ENCODE assay signal across 9 cellular contexts in genomic region chr19:41691268-41691970, GRCh38. TPM values are rescaled to one million over a fixed set of nuclear protein-coding genes. Genes with fewer than 3 reads are reported as not detected.
DNase-seq lines count a peak whose midpoint lies in the region; ATAC-seq and TF ChIP-seq lines count a peak whose summit lies in the region.
"Had no signal": no experiment of that assay in that cellular context is flagged by ENCODE, and none has a peak within 500 bp of the region (broad histone marks: within the 10 kb centered on the region; RNA-seq: fewer than 3 reads in every experiment).

No MANE protein-coding gene starts in this region.

- no peaks in the 10 kb centered on the region for H3K27me3 ChIP-seq in lower lobe of right lung (ENCODE audit: low read depth)

- no peaks in the 10 kb centered on the region for H3K36me3 ChIP-seq in lower lobe of right lung

- H3K27ac ChIP-seq in lower lobe of right lung, result no peak overlapping the region

- H3K27ac Mint-ChIP-seq in activated T-cell treated with anti-CD3 and anti-CD28 coated beads, Interleukin-2, amount 50 U/mL, for 72 hours, result no peak overlapping the region

- H3K36me3 Mint-ChIP-seq in activated T-cell treated with anti-CD3 and anti-CD28 coated beads, Interleukin-2, amount 50 U/mL, for 72 hours (ENCODE audit: insufficient read depth in 2 of 2), result peaks cover 0 to 1% of the 10 kb centered on the region in 2 donors

- intact Hi-C loops in lower lobe of right lung (cut with DNase I), result no loop called here

- TF ChIP-seq CTCF in LNCAP (IDR thresholded peaks at IDR 0.05) (peak; percentile 54), lower lobe of right lung (IDR thresholded peaks at IDR 0.05) (peak; percentile 55)

- peaks cover 7% of the 10 kb centered on the region for H3K9me3 ChIP-seq in lower lobe of right lung

- DNase-seq in NCI-H2227 (lab: John Stamatoyannopoulos, UW; ENCODE audit: unreplicated experiment) (peak; percentile 45), NCI-H2227 treated with DMSO at 0.1 percent for 48 hours (lab: John Stamatoyannopoulos, UW) (no peak), lower lobe of right lung (no peak), glomerular visceral epithelial cell (ENCODE audit: extremely low spot score) (no peak)
- DNase-seq in activated T-cell treated with anti-CD3 and anti-CD28 coated beads, Interleukin-2, amount 50 U/mL, for 72 hours, result peak; percentile 33 to 47
- DNase-seq in activated effector memory CD4-positive, alpha-beta T cell treated with Interleukin-2 at 50 U/mL for 16 hours, result no peak

- peak in 1 of 2 donors; percentile 47 for ATAC-seq in activated T-cell treated with anti-CD3 and anti-CD28 coated beads, Interleukin-2, amount 50 U/mL, for 72 hours (replicated peaks in 1 of 2)
- ATAC-seq in lower lobe of right lung, result peak; percentile 50 to 62
- ATAC-seq in HG03342 (IDR thresholded peaks at IDR 0.05; ENCODE audit: unreplicated experiment), result no peak
- ATAC-seq: naive thymus-derived CD4-positive, alpha-beta T cell had no signal

- no peaks in the 10 kb centered on the region for H3K4me1 ChIP-seq in lower lobe of right lung

- no peak overlapping the region for H3K4me3 Mint-ChIP-seq in activated T-cell treated with anti-CD3 and anti-CD28 coated beads, Interleukin-2, amount 50 U/mL, for 72 hours

- no peak overlapping the region for H3K4me3 ChIP-seq in lower lobe of right lung

- H3K27me3 Mint-ChIP-seq in activated T-cell treated with anti-CD3 and anti-CD28 coated beads, Interleukin-2, amount 50 U/mL, for 72 hours (ENCODE audit: low read depth), result peaks cover 49% of the 10 kb centered on the region

- no peaks in the 10 kb centered on the region for H3K4me1 Mint-ChIP-seq in activated T-cell treated with anti-CD3 and anti-CD28 coated beads, Interleukin-2, amount 50 U/mL, for 72 hours (ENCODE audit: low read depth)

- no peaks in the 10 kb centered on the region for H3K9me3 Mint-ChIP-seq in activated T-cell treated with anti-CD3 and anti-CD28 coated beads, Interleukin-2, amount 50 U/mL, for 72 hours

RNA-seq across cellular contexts. Expression of gene CEACAM7, which starts 3.3 kb away (rescaled TPM):
- not detected for total RNA-seq in activated T-cell treated with anti-CD3 and anti-CD28 coated beads, Interleukin-2, amount 50 U/mL, for 72 hours
- not detected for total RNA-seq in lower lobe of right lung
- total RNA-seq: naive thymus-derived CD4-positive, alpha-beta T cell had no signal

RNA-seq across cellular contexts. Expression of gene CEACAM5, which starts 17.0 kb away (rescaled TPM):
- total RNA-seq in activated T-cell treated with anti-CD3 and anti-CD28 coated beads, Interleukin-2, amount 50 U/mL, for 72 hours, result not detected
- 99.7 TPM for total RNA-seq in lower lobe of right lung
- total RNA-seq: naive thymus-derived CD4-positive, alpha-beta T cell had no signal

Comparison
In these comparisons a context has a peak if more than half of its experiments do, and no peak if none do; other contexts are left out.
1. DNase-seq: peak in NCI-H2227 (single experiment) and activated T-cell treated with anti-CD3 and anti-CD28 coated beads, Interleukin-2, amount 50 U/mL, for 72 hours (2 of 2); none in NCI-H2227 treated with DMSO at 0.1 percent for 48 hours (single experiment), lower lobe of right lung (single experiment), activated effector memory CD4-positive, alpha-beta T cell treated with Interleukin-2 at 50 U/mL for 16 hours (single experiment) and glomerular visceral epithelial cell (single experiment).
2. RNA of gene CEACAM5, which starts 17.0 kb away (total RNA-seq): 99.7 TPM in lower lobe of right lung (single experiment); not detected in activated T-cell treated with anti-CD3 and anti-CD28 coated beads, Interleukin-2, amount 50 U/mL, for 72 hours; every median in the first group is over 100 times any median in the second.